ENCODE assay signal across 1 cellular context in the genomic region with DNA sequence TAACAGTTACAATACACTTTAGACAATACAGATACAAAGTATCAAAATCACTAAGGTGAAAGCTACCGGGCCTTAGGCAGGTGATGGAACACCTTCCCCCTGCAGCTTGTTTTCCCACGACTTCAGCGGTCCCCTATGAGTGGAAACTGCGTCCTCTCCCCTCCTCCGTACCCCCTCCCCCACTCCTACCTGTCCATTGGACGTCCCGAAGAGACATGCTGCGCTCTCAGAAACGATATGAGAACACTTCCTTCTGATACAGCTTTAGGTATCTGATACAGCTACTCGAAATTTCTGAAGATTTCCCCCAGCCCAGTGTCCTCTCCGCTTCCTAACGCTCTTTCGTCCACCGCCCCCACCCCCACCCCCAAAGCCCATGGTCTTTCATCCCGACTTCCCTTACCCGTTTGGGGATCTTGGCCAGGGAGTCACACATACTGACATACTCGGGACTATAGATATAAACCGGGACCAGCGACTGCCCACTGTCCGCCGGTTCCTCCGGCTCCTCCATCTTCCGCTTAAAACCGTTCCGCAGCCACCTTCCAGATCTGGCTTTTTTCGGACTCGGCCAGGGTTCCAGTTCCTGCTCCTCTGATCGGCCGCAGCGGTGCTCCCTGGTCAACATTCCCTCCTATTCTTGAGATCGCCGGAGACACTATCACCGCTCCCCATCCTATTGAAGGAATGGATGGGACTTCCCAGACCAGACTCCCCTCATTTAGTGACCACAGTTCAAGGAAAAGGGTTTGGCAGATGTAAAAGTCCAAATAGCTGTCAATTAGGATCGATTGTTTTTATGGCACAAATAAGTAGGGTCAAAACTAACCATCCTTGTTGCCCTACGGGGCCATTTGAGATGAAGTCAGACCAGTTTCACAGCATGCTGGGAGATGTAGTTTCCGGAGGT.
A peak's percentile ranks its signal among the peaks of the same experiment; 100 is the strongest.
TF ChIP-seq lines count a peak whose summit lies in the region.

A gene (minus strand): TSS at position 596 of the 910 bp plus-strand sequence. CDS start 82 bp downstream, at position 514.

TF ChIP-seq in K562, 482 proteins besides CTCF, POLR2A, EP300 and RAD21 (continued from another document and continues in another):
- TF ChIP-seq, protein P1, sequence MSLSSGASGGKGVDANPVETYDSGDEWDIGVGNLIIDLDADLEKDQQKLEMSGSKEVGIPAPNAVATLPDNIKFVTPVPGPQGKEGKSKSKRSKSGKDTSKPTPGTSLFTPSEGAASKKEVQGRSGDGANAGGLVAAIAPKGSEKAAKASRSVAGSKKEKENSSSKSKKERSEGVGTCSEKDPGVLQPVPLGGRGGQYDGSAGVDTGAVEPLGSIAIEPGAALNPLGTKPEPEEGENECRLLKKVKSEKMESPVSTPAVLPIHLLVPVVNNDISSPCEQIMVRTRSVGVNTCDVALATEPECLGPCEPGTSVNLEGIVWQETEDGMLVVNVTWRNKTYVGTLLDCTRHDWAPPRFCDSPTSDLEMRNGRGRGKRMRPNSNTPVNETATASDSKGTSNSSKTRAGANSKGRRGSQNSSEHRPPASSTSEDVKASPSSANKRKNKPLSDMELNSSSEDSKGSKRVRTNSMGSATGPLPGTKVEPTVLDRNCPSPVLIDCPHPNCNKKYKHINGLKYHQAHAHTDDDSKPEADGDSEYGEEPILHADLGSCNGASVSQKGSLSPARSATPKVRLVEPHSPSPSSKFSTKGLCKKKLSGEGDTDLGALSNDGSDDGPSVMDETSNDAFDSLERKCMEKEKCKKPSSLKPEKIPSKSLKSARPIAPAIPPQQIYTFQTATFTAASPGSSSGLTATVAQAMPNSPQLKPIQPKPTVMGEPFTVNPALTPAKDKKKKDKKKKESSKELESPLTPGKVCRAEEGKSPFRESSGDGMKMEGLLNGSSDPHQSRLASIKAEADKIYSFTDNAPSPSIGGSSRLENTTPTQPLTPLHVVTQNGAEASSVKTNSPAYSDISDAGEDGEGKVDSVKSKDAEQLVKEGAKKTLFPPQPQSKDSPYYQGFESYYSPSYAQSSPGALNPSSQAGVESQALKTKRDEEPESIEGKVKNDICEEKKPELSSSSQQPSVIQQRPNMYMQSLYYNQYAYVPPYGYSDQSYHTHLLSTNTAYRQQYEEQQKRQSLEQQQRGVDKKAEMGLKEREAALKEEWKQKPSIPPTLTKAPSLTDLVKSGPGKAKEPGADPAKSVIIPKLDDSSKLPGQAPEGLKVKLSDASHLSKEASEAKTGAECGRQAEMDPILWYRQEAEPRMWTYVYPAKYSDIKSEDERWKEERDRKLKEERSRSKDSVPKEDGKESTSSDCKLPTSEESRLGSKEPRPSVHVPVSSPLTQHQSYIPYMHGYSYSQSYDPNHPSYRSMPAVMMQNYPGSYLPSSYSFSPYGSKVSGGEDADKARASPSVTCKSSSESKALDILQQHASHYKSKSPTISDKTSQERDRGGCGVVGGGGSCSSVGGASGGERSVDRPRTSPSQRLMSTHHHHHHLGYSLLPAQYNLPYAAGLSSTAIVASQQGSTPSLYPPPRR (CRISPR knock-in tag; IDR thresholded peaks at IDR 0.05; ENCODE audit: borderline replicate concordance): no peak
- TF ChIP-seq, protein P2, sequence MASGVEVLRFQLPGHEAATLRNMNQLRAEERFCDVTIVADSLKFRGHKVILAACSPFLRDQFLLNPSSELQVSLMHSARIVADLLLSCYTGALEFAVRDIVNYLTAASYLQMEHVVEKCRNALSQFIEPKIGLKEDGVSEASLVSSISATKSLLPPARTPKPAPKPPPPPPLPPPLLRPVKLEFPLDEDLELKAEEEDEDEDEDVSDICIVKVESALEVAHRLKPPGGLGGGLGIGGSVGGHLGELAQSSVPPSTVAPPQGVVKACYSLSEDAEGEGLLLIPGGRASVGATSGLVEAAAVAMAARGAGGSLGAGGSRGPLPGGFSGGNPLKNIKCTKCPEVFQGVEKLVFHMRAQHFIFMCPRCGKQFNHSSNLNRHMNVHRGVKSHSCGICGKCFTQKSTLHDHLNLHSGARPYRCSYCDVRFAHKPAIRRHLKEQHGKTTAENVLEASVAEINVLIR (CRISPR knock-in tag; IDR thresholded peaks at IDR 0.05): no peak
- TF ChIP-seq, protein P3, sequence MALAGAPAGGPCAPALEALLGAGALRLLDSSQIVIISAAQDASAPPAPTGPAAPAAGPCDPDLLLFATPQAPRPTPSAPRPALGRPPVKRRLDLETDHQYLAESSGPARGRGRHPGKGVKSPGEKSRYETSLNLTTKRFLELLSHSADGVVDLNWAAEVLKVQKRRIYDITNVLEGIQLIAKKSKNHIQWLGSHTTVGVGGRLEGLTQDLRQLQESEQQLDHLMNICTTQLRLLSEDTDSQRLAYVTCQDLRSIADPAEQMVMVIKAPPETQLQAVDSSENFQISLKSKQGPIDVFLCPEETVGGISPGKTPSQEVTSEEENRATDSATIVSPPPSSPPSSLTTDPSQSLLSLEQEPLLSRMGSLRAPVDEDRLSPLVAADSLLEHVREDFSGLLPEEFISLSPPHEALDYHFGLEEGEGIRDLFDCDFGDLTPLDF (CRISPR knock-in tag; IDR thresholded peaks at IDR 0.05): no peak
- TF ChIP-seq, protein P4, sequence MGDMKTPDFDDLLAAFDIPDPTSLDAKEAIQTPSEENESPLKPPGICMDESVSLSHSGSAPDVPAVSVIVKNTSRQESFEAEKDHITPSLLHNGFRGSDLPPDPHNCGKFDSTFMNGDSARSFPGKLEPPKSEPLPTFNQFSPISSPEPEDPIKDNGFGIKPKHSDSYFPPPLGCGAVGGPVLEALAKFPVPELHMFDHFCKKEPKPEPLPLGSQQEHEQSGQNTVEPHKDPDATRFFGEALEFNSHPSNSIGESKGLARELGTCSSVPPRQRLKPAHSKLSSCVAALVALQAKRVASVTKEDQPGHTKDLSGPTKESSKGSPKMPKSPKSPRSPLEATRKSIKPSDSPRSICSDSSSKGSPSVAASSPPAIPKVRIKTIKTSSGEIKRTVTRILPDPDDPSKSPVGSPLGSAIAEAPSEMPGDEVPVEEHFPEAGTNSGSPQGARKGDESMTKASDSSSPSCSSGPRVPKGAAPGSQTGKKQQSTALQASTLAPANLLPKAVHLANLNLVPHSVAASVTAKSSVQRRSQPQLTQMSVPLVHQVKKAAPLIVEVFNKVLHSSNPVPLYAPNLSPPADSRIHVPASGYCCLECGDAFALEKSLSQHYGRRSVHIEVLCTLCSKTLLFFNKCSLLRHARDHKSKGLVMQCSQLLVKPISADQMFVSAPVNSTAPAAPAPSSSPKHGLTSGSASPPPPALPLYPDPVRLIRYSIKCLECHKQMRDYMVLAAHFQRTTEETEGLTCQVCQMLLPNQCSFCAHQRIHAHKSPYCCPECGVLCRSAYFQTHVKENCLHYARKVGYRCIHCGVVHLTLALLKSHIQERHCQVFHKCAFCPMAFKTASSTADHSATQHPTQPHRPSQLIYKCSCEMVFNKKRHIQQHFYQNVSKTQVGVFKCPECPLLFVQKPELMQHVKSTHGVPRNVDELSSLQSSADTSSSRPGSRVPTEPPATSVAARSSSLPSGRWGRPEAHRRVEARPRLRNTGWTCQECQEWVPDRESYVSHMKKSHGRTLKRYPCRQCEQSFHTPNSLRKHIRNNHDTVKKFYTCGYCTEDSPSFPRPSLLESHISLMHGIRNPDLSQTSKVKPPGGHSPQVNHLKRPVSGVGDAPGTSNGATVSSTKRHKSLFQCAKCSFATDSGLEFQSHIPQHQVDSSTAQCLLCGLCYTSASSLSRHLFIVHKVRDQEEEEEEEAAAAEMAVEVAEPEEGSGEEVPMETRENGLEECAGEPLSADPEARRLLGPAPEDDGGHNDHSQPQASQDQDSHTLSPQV (IDR thresholded peaks at IDR 0.05): no peak
- TF ChIP-seq RBM22 (IDR thresholded peaks at IDR 0.05; ENCODE audit: low read depth, low read length, poor library complexity, severe bottlenecking) (no peak), FOXA3 (CRISPR knock-in tag; conservative IDR thresholded peaks at IDR 0.05 in 1 of 2, IDR thresholded peaks at IDR 0.05 in 1 of 2) (no peak), U2AF1 (optimal IDR thresholded peaks at IDR 0.05; ENCODE audit: low read depth, low read length) (no peak), JUN (IDR thresholded peaks at IDR 0.05; ENCODE audit: borderline replicate concordance, low read depth, low read length) (no peak), JUN (CRISPR knock-in tag; IDR thresholded peaks at IDR 0.05; ENCODE audit: borderline replicate concordance) (no peak), SMARCA4 (IDR thresholded peaks at IDR 0.05) (no peak), ESRRB (CRISPR knock-in tag; IDR thresholded peaks at IDR 0.05; ENCODE audit: borderline replicate concordance) (no peak), HNRNPUL1 (IDR thresholded peaks at IDR 0.05; ENCODE audit: low read length) (no peak), ZNF24 (IDR thresholded peaks at IDR 0.05) (no peak), ETV1 (tag; conservative IDR thresholded peaks at IDR 0.05; ENCODE audit: low read depth) (peak; percentile 38; the same call in 1 of the 2 replicates), SREBF2 (CRISPR knock-in tag; IDR thresholded peaks at IDR 0.05) (no peak), NCOA4 (IDR thresholded peaks at IDR 0.05; ENCODE audit: partially characterized antibody) (no peak), ZFX (CRISPR knock-in tag; IDR thresholded peaks at IDR 0.05) (peak; percentile 32), GATA2 (CRISPR knock-in tag; IDR thresholded peaks at IDR 0.05) (no peak)
- TF ChIP-seq, protein P5, sequence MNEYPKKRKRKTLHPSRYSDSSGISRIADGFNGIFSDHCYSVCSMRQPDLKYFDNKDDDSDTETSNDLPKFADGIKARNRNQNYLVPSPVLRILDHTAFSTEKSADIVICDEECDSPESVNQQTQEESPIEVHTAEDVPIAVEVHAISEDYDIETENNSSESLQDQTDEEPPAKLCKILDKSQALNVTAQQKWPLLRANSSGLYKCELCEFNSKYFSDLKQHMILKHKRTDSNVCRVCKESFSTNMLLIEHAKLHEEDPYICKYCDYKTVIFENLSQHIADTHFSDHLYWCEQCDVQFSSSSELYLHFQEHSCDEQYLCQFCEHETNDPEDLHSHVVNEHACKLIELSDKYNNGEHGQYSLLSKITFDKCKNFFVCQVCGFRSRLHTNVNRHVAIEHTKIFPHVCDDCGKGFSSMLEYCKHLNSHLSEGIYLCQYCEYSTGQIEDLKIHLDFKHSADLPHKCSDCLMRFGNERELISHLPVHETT (CRISPR knock-in tag; conservative IDR thresholded peaks at IDR 0.05 in 1 of 2, IDR thresholded peaks at IDR 0.05 in 1 of 2): peak in 1 of 2 experiments; percentile 50; a peak in 1 of 4 replicates
- TF ChIP-seq, protein P6, sequence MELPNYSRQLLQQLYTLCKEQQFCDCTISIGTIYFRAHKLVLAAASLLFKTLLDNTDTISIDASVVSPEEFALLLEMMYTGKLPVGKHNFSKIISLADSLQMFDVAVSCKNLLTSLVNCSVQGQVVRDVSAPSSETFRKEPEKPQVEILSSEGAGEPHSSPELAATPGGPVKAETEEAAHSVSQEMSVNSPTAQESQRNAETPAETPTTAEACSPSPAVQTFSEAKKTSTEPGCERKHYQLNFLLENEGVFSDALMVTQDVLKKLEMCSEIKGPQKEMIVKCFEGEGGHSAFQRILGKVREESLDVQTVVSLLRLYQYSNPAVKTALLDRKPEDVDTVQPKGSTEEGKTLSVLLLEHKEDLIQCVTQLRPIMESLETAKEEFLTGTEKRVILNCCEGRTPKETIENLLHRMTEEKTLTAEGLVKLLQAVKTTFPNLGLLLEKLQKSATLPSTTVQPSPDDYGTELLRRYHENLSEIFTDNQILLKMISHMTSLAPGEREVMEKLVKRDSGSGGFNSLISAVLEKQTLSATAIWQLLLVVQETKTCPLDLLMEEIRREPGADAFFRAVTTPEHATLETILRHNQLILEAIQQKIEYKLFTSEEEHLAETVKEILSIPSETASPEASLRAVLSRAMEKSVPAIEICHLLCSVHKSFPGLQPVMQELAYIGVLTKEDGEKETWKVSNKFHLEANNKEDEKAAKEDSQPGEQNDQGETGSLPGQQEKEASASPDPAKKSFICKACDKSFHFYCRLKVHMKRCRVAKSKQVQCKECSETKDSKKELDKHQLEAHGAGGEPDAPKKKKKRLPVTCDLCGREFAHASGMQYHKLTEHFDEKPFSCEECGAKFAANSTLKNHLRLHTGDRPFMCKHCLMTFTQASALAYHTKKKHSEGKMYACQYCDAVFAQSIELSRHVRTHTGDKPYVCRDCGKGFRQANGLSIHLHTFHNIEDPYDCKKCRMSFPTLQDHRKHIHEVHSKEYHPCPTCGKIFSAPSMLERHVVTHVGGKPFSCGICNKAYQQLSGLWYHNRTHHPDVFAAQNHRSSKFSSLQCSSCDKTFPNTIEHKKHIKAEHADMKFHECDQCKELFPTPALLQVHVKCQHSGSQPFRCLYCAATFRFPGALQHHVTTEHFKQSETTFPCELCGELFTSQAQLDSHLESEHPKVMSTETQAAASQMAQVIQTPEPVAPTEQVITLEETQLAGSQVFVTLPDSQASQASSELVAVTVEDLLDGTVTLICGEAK (IDR thresholded peaks at IDR 0.05): peak; percentile 97
- TF ChIP-seq, protein P6 (CRISPR knock-in tag; IDR thresholded peaks at IDR 0.05): no peak
- TF ChIP-seq, protein P7, sequence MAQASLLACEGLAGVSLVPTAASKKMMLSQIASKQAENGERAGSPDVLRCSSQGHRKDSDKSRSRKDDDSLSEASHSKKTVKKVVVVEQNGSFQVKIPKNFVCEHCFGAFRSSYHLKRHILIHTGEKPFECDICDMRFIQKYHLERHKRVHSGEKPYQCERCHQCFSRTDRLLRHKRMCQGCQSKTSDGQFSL (CRISPR knock-in tag; IDR thresholded peaks at IDR 0.05): no peak
- TF ChIP-seq, protein P7 (tag; IDR thresholded peaks at IDR 0.05): no peak
- TF ChIP-seq, protein P8, sequence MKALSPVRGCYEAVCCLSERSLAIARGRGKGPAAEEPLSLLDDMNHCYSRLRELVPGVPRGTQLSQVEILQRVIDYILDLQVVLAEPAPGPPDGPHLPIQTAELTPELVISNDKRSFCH (CRISPR knock-in tag; IDR thresholded peaks at IDR 0.05): no peak
- TF ChIP-seq, protein P8 (tag; IDR thresholded peaks at IDR 0.05): peak; percentile 74; the same call in 1 of the 2 replicates
